1 cellular context compared by ENCODE assay signal in genomic region chr16:911604-912321, GRCh38.
TF ChIP-seq lines count a peak whose summit lies in the region.

No MANE protein-coding gene starts in this region.

TF ChIP-seq in WTC11, 78 proteins besides CTCF, POLR2A, EP300 and RAD21 (continued from another document):
- TF ChIP-seq ZNF532 (CRISPR knock-in tag; IDR thresholded peaks at IDR 0.05; ENCODE audit: borderline replicate concordance): no peak
- no peak for TF ChIP-seq TP53 (CRISPR knock-in tag; IDR thresholded peaks at IDR 0.05)
- no peak for TF ChIP-seq IRF1 (CRISPR knock-in tag; IDR thresholded peaks at IDR 0.05)
